19 cellular contexts compared by ENCODE assay signal in the genomic region with DNA sequence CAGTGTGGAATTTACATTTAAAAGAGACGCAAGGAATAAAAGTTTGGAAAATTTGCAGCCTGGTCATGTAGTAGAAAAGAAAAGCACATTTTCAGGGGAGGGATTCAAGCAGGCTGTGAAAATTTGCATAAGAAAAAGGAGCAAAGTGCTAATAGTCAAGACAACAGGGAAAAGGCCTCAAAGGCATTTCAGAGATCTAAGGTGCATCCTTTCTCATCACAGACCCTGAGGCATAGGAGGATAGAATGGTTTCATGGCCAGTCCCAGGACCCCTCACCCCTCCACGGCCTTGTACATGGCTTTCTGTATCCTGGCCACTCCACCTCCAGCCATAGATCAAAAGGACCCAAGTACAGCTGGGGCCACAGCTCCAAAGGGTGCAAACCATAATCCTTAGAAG.
DNase-seq lines count a peak whose midpoint lies in the region; ATAC-seq and TF ChIP-seq lines count a peak whose summit lies in the region.
"Had no signal": no experiment of that assay in that cellular context is flagged by ENCODE, and none has a peak within 500 bp of the region (broad histone marks: within the 10 kb centered on the region; RNA-seq: fewer than 3 reads in every experiment).

No MANE protein-coding gene starts in this region.

- ATAC-seq in GM23338 (no peak; the same call in 2 of the 3 replicates), GM21367 (IDR thresholded peaks at IDR 0.05; ENCODE audit: unreplicated experiment) (no peak)
- ATAC-seq: CD8-positive, alpha-beta T cell; HCT116 had no signal

- no peaks in the 10 kb centered on the region for H4K20me1 ChIP-seq in GM23338 (replicated peaks; ENCODE audit: insufficient read depth)
- H4K20me1 ChIP-seq: BLaER1 had no signal

- peaks cover 48% of the 10 kb centered on the region for H3K9me3 Mint-ChIP-seq in GM23338

- no peak overlapping the region for H2AFZ ChIP-seq in GM23338
- H2AFZ ChIP-seq: GM23248 had no signal

- intact Hi-C loops in uterus (cut with DNase I; ENCODE audit: low total_unique reads) = no loop called here

- no peaks in the 10 kb centered on the region for H3K36me3 ChIP-seq in GM23338 (ENCODE audit: insufficient read depth)
- H3K36me3 ChIP-seq in uterus = no peaks in the 10 kb centered on the region
- H3K36me3 ChIP-seq: BLaER1 had no signal

- H3K4me1 ChIP-seq in GM23338 (ENCODE audit: insufficient read depth) = no peaks in the 10 kb centered on the region
- no peaks in the 10 kb centered on the region for H3K4me1 ChIP-seq in uterus
- H3K4me1 ChIP-seq: BLaER1, Caco-2 had no signal

- no peaks in the 10 kb centered on the region; the same call in 2 of the 3 replicates for H3K4me1 Mint-ChIP-seq in GM23338
- H3K4me1 Mint-ChIP-seq: B cell; CD4-positive, CD25-positive, alpha-beta regulatory T cell had no signal

- H3K27me3 Mint-ChIP-seq in GM23338 (ENCODE audit: insufficient read depth, low read depth, poor library complexity) = peaks cover 3% of the 10 kb centered on the region
- H3K27me3 Mint-ChIP-seq: B cell; CD4-positive, CD25-positive, alpha-beta regulatory T cell had no signal

- no peak overlapping the region for H3K4me2 ChIP-seq in GM23338
- H3K4me2 ChIP-seq: BLaER1 had no signal

- H3K4me3 ChIP-seq in GM23338 = no peak overlapping the region
- H3K4me3 ChIP-seq in uterus = no peak overlapping the region
- H3K4me3 ChIP-seq: BLaER1, GM23248 had no signal

- no peaks in the 10 kb centered on the region for H3K9me3 ChIP-seq in uterus
- H3K9me3 ChIP-seq: BLaER1, Caco-2 had no signal

- H3F3A ChIP-seq in GM23338 (replicated peaks; ENCODE audit: low read depth) = no peaks in the 10 kb centered on the region

- peaks cover 35% of the 10 kb centered on the region for H3K36me3 Mint-ChIP-seq in GM23338 (ENCODE audit: low read depth)
- H3K36me3 Mint-ChIP-seq: CD4-positive, CD25-positive, alpha-beta regulatory T cell; CD8-positive, alpha-beta T cell had no signal

- TF ChIP-seq CTCF in GM23338 (conservative IDR thresholded peaks at IDR 0.05; ENCODE audit: low read depth in 2 of 2) (no peak), uterus (IDR thresholded peaks at IDR 0.05) (no peak)

- H3K27me3 ChIP-seq in GM23338 (ENCODE audit: insufficient read depth) = no peaks in the 10 kb centered on the region
- H3K27me3 ChIP-seq in uterus = no peaks in the 10 kb centered on the region
- H3K27me3 ChIP-seq: BLaER1 had no signal

- H3K27ac ChIP-seq in GM23338 (ENCODE audit: low read depth) (no peak overlapping the region), uterus (no peak overlapping the region)
- H3K27ac ChIP-seq: 22Rv1, BLaER1, C4-2B, GM23248 had no signal

- no peak for TF ChIP-seq POLR2A in uterus (IDR thresholded peaks at IDR 0.05)

- no peak overlapping the region for H3K27ac Mint-ChIP-seq in GM23338
- H3K27ac Mint-ChIP-seq: B cell; CD4-positive, CD25-positive, alpha-beta regulatory T cell; CD8-positive, alpha-beta T cell; HFFc6 had no signal

- H3K79me2 ChIP-seq in GM23338 (replicated peaks; ENCODE audit: insufficient read depth) = no peaks in the 10 kb centered on the region

- H3K4me3 Mint-ChIP-seq in GM23338 = no peak overlapping the region
- H3K4me3 Mint-ChIP-seq: B cell; CD4-positive, CD25-positive, alpha-beta regulatory T cell; CD8-positive, alpha-beta T cell; H9; HFFc6 had no signal

- DNase-seq in GM23338 (ENCODE audit: low spot score) (peak; percentile 43), UCSD-AML1 (lab: John Stamatoyannopoulos, UW; ENCODE audit: unreplicated experiment) (peak; percentile 3), iPS DF 19.7 (ENCODE audit: low read depth, low spot score) (peak; percentile 38), uterus (no peak), NCI-H2029 treated with DMSO at 0.1 percent for 48 hours (lab: John Stamatoyannopoulos, UW) (no peak)
- DNase-seq: Caco-2; CD4-positive, CD25-positive, alpha-beta regulatory T cell; CD8-positive, alpha-beta T cell; DMS153; DND-41; GM23248; H9; HFFc6 had no signal

- peaks cover 12% of the 10 kb centered on the region for H3K9me2 ChIP-seq in GM23338 (ENCODE audit: insufficient read depth)

TF ChIP-seq in GM23338, 12 proteins besides CTCF, POLR2A, EP300 and RAD21:
- TF ChIP-seq STAT1 (IDR thresholded peaks at IDR 0.05; ENCODE audit: unreplicated experiment) (no peak), NANOG (IDR thresholded peaks at IDR 0.05; ENCODE audit: borderline replicate concordance) (no peak), ZNF114 (CRISPR knock-in tag; IDR thresholded peaks at IDR 0.05) (no peak), POLR2AphosphoS5 (IDR thresholded peaks at IDR 0.05; ENCODE audit: low read depth) (no peak), JUNB (IDR thresholded peaks at IDR 0.05; ENCODE audit: unreplicated experiment) (no peak), EZH2 (IDR thresholded peaks at IDR 0.05; ENCODE audit: low read depth, unreplicated experiment) (no peak), ZNF331 (CRISPR knock-in tag; IDR thresholded peaks at IDR 0.05; ENCODE audit: low read depth) (no peak), EZH2phosphoT487 (IDR thresholded peaks at IDR 0.05; ENCODE audit: unreplicated experiment) (no peak)
- TF ChIP-seq, protein P1, sequence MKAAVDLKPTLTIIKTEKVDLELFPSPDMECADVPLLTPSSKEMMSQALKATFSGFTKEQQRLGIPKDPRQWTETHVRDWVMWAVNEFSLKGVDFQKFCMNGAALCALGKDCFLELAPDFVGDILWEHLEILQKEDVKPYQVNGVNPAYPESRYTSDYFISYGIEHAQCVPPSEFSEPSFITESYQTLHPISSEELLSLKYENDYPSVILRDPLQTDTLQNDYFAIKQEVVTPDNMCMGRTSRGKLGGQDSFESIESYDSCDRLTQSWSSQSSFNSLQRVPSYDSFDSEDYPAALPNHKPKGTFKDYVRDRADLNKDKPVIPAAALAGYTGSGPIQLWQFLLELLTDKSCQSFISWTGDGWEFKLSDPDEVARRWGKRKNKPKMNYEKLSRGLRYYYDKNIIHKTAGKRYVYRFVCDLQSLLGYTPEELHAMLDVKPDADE (IDR thresholded peaks at IDR 0.05) = no peak
- TF ChIP-seq, protein P2, sequence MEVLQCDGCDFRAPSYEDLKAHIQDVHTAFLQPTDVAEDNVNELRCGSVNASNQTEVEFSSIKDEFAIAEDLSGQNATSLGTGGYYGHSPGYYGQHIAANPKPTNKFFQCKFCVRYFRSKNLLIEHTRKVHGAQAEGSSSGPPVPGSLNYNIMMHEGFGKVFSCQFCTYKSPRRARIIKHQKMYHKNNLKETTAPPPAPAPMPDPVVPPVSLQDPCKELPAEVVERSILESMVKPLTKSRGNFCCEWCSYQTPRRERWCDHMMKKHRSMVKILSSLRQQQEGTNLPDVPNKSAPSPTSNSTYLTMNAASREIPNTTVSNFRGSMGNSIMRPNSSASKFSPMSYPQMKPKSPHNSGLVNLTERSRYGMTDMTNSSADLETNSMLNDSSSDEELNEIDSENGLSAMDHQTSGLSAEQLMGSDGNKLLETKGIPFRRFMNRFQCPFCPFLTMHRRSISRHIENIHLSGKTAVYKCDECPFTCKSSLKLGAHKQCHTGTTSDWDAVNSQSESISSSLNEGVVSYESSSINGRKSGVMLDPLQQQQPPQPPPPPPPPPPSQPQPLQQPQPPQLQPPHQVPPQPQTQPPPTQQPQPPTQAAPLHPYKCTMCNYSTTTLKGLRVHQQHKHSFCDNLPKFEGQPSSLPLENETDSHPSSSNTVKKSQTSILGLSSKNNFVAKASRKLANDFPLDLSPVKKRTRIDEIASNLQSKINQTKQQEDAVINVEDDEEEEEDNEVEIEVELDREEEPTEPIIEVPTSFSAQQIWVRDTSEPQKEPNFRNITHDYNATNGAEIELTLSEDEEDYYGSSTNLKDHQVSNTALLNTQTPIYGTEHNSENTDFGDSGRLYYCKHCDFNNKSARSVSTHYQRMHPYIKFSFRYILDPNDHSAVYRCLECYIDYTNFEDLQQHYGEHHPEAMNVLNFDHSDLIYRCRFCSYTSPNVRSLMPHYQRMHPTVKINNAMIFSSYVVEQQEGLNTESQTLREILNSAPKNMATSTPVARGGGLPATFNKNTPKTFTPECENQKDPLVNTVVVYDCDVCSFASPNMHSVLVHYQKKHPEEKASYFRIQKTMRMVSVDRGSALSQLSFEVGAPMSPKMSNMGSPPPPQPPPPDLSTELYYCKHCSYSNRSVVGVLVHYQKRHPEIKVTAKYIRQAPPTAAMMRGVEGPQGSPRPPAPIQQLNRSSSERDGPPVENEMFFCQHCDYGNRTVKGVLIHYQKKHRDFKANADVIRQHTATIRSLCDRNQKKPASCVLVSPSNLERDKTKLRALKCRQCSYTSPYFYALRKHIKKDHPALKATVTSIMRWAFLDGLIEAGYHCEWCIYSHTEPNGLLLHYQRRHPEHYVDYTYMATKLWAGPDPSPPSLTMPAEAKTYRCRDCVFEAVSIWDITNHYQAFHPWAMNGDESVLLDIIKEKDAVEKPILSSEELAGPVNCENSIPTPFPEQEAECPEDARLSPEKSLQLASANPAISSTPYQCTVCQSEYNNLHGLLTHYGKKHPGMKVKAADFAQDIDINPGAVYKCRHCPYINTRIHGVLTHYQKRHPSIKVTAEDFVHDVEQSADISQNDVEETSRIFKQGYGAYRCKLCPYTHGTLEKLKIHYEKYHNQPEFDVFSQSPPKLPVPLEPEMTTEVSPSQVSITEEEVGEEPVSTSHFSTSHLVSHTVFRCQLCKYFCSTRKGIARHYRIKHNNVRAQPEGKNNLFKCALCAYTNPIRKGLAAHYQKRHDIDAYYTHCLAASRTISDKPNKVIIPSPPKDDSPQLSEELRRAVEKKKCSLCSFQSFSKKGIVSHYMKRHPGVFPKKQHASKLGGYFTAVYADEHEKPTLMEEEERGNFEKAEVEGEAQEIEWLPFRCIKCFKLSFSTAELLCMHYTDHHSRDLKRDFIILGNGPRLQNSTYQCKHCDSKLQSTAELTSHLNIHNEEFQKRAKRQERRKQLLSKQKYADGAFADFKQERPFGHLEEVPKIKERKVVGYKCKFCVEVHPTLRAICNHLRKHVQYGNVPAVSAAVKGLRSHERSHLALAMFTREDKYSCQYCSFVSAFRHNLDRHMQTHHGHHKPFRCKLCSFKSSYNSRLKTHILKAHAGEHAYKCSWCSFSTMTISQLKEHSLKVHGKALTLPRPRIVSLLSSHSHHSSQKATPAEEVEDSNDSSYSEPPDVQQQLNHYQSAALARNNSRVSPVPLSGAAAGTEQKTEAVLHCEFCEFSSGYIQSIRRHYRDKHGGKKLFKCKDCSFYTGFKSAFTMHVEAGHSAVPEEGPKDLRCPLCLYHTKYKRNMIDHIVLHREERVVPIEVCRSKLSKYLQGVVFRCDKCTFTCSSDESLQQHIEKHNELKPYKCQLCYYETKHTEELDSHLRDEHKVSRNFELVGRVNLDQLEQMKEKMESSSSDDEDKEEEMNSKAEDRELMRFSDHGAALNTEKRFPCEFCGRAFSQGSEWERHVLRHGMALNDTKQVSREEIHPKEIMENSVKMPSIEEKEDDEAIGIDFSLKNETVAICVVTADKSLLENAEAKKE (CRISPR knock-in tag; IDR thresholded peaks at IDR 0.05) = no peak

Comparison
In these comparisons a context has a peak if more than half of its experiments do, and no peak if none do; other contexts are left out.
1. DNase-seq: peak in GM23338 (single experiment), UCSD-AML1 (single experiment) and iPS DF 19.7 (single experiment); none in uterus (0 of 2) and NCI-H2029 treated with DMSO at 0.1 percent for 48 hours (single experiment).